In genomic region chr6:37658121-37658520, GRCh38 we compare ENCODE assay signal across 2 cellular contexts.
TF ChIP-seq lines count a peak whose summit lies in the region.

No MANE protein-coding gene starts in this region.

TF ChIP-seq in HCT116, 20 proteins besides CTCF, POLR2A, EP300 and RAD21:
- TF ChIP-seq CEBPB (IDR thresholded peaks at IDR 0.05; ENCODE audit: low read depth) (no peak), SRF (IDR thresholded peaks at IDR 0.05; ENCODE audit: low read depth) (no peak), SIN3A (IDR thresholded peaks at IDR 0.05; ENCODE audit: low read depth) (no peak), ZNF274 (IDR thresholded peaks at IDR 0.05; ENCODE audit: low read depth, low read length) (no peak), CBX3 (IDR thresholded peaks at IDR 0.05; ENCODE audit: low read depth) (no peak), SP1 (IDR thresholded peaks at IDR 0.05; ENCODE audit: low read depth) (no peak), ELF1 (IDR thresholded peaks at IDR 0.05; ENCODE audit: borderline replicate concordance, low read depth) (no peak), FOSL1 (IDR thresholded peaks at IDR 0.05; ENCODE audit: low read depth) (no peak)
- TF ChIP-seq, protein P1, sequence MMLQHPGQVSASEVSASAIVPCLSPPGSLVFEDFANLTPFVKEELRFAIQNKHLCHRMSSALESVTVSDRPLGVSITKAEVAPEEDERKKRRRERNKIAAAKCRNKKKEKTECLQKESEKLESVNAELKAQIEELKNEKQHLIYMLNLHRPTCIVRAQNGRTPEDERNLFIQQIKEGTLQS (IDR thresholded peaks at IDR 0.05) = no peak

TF ChIP-seq in H1, 55 proteins besides CTCF, POLR2A, EP300 and RAD21:
- TF ChIP-seq HDAC2 (IDR thresholded peaks at IDR 0.05; ENCODE audit: borderline replicate concordance in 1 of 2, low read depth in 2 of 2, low read length in 2 of 2) = no peak
- TF ChIP-seq MAFK (IDR thresholded peaks at IDR 0.05; ENCODE audit: low read depth, low read length) = no peak
- no peak for TF ChIP-seq SIN3A (conservative IDR thresholded peaks at IDR 0.05 in 1 of 2, IDR thresholded peaks at IDR 0.05 in 1 of 2; ENCODE audit: low read depth in 1 of 2, low read length in 2 of 2)
- no peak for TF ChIP-seq SP1 (IDR thresholded peaks at IDR 0.05; ENCODE audit: low read depth, low read length)
- TF ChIP-seq TEAD4 (IDR thresholded peaks at IDR 0.05; ENCODE audit: low read depth, low read length) = no peak
- no peak for TF ChIP-seq CHD2 (IDR thresholded peaks at IDR 0.05; ENCODE audit: low read length)
- TF ChIP-seq, protein P2, sequence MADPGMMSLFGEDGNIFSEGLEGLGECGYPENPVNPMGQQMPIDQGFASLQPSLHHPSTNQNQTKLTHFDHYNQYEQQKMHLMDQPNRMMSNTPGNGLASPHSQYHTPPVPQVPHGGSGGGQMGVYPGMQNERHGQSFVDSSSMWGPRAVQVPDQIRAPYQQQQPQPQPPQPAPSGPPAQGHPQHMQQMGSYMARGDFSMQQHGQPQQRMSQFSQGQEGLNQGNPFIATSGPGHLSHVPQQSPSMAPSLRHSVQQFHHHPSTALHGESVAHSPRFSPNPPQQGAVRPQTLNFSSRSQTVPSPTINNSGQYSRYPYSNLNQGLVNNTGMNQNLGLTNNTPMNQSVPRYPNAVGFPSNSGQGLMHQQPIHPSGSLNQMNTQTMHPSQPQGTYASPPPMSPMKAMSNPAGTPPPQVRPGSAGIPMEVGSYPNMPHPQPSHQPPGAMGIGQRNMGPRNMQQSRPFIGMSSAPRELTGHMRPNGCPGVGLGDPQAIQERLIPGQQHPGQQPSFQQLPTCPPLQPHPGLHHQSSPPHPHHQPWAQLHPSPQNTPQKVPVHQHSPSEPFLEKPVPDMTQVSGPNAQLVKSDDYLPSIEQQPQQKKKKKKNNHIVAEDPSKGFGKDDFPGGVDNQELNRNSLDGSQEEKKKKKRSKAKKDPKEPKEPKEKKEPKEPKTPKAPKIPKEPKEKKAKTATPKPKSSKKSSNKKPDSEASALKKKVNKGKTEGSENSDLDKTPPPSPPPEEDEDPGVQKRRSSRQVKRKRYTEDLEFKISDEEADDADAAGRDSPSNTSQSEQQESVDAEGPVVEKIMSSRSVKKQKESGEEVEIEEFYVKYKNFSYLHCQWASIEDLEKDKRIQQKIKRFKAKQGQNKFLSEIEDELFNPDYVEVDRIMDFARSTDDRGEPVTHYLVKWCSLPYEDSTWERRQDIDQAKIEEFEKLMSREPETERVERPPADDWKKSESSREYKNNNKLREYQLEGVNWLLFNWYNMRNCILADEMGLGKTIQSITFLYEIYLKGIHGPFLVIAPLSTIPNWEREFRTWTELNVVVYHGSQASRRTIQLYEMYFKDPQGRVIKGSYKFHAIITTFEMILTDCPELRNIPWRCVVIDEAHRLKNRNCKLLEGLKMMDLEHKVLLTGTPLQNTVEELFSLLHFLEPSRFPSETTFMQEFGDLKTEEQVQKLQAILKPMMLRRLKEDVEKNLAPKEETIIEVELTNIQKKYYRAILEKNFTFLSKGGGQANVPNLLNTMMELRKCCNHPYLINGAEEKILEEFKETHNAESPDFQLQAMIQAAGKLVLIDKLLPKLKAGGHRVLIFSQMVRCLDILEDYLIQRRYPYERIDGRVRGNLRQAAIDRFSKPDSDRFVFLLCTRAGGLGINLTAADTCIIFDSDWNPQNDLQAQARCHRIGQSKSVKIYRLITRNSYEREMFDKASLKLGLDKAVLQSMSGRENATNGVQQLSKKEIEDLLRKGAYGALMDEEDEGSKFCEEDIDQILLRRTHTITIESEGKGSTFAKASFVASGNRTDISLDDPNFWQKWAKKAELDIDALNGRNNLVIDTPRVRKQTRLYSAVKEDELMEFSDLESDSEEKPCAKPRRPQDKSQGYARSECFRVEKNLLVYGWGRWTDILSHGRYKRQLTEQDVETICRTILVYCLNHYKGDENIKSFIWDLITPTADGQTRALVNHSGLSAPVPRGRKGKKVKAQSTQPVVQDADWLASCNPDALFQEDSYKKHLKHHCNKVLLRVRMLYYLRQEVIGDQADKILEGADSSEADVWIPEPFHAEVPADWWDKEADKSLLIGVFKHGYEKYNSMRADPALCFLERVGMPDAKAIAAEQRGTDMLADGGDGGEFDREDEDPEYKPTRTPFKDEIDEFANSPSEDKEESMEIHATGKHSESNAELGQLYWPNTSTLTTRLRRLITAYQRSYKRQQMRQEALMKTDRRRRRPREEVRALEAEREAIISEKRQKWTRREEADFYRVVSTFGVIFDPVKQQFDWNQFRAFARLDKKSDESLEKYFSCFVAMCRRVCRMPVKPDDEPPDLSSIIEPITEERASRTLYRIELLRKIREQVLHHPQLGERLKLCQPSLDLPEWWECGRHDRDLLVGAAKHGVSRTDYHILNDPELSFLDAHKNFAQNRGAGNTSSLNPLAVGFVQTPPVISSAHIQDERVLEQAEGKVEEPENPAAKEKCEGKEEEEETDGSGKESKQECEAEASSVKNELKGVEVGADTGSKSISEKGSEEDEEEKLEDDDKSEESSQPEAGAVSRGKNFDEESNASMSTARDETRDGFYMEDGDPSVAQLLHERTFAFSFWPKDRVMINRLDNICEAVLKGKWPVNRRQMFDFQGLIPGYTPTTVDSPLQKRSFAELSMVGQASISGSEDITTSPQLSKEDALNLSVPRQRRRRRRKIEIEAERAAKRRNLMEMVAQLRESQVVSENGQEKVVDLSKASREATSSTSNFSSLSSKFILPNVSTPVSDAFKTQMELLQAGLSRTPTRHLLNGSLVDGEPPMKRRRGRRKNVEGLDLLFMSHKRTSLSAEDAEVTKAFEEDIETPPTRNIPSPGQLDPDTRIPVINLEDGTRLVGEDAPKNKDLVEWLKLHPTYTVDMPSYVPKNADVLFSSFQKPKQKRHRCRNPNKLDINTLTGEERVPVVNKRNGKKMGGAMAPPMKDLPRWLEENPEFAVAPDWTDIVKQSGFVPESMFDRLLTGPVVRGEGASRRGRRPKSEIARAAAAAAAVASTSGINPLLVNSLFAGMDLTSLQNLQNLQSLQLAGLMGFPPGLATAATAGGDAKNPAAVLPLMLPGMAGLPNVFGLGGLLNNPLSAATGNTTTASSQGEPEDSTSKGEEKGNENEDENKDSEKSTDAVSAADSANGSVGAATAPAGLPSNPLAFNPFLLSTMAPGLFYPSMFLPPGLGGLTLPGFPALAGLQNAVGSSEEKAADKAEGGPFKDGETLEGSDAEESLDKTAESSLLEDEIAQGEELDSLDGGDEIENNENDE (IDR thresholded peaks at IDR 0.05; ENCODE audit: insufficient replicate concordance, low read length) = no peak
- TF ChIP-seq RXRA (IDR thresholded peaks at IDR 0.05; ENCODE audit: insufficient read depth, low read depth, low read length) = no peak
- no peak for TF ChIP-seq ZNF274 (IDR thresholded peaks at IDR 0.05; ENCODE audit: borderline replicate concordance, extremely low read depth, low read length)
- TF ChIP-seq BACH1 (IDR thresholded peaks at IDR 0.05; ENCODE audit: low read length) = no peak
- TF ChIP-seq MAX (IDR thresholded peaks at IDR 0.05) = no peak
- TF ChIP-seq NANOG (IDR thresholded peaks at IDR 0.05; ENCODE audit: insufficient read depth, low read depth, low read length, poor library complexity, severe bottlenecking) = no peak
- no peak for TF ChIP-seq YY1 (IDR thresholded peaks at IDR 0.05; ENCODE audit: low read depth, low read length)
- no peak for TF ChIP-seq TAF7 (optimal IDR thresholded peaks at IDR 0.05; ENCODE audit: borderline replicate concordance, low read depth, low read length)
- TF ChIP-seq SIRT6 (IDR thresholded peaks at IDR 0.05; ENCODE audit: low read length) = no peak
- TF ChIP-seq, protein P1 (IDR thresholded peaks at IDR 0.05; ENCODE audit: insufficient read depth, low read depth, low read length) = no peak
- no peak for TF ChIP-seq BRCA1 (IDR thresholded peaks at IDR 0.05; ENCODE audit: low read depth, low read length)
TF ChIP-seq in H1: peak in this region for 0.
